ENCODE assay signal across 1 cellular context in genomic region chr6:130933712-130934200, GRCh38.
TF ChIP-seq lines count a peak whose summit lies in the region.

No MANE protein-coding gene starts in this region.

TF ChIP-seq in HepG2, 621 proteins besides CTCF, POLR2A, EP300 and RAD21 (continued from another document and continues in another):
- TF ChIP-seq HMGXB3 (CRISPR knock-in tag; IDR thresholded peaks at IDR 0.05; ENCODE audit: borderline replicate concordance) (peak; percentile 77; the same call in 1 of the 2 replicates), MAFK (conservative IDR thresholded peaks at IDR 0.05 in 1 of 2, IDR thresholded peaks at IDR 0.05 in 1 of 2; ENCODE audit: low read length in 2 of 2) (peak; percentile 80 to 92), PRDM10 (CRISPR knock-in tag; IDR thresholded peaks at IDR 0.05; ENCODE audit: low read depth) (peak; percentile 53; the same call in 1 of the 2 replicates), ZNF143 (CRISPR knock-in tag; IDR thresholded peaks at IDR 0.05) (0 out of 2 replicates have a peak, but pooled peaks have one; percentile 16), DDIT3 (CRISPR knock-in tag; IDR thresholded peaks at IDR 0.05) (no peak), DBP (CRISPR knock-in tag; IDR thresholded peaks at IDR 0.05; ENCODE audit: not compliant biosample characterization) (no peak), ELF1 (CRISPR knock-in tag; IDR thresholded peaks at IDR 0.05) (peak; percentile 49; the same call in 1 of the 2 replicates), NR2F6 (IDR thresholded peaks at IDR 0.05) (peak; percentile 75), NR2F6 (CRISPR knock-in tag; IDR thresholded peaks at IDR 0.05) (peak; percentile 90), CREB1 (IDR thresholded peaks at IDR 0.05) (no peak), CREB1 (CRISPR knock-in tag; IDR thresholded peaks at IDR 0.05) (peak; percentile 84; the same call in 1 of the 2 replicates), ATF2 (CRISPR knock-in tag; IDR thresholded peaks at IDR 0.05) (peak; percentile 91), TGIF2 (CRISPR knock-in tag; IDR thresholded peaks at IDR 0.05) (peak; percentile 78), JUND (CRISPR knock-in tag; IDR thresholded peaks at IDR 0.05) (no peak), NCOA5 (CRISPR knock-in tag; IDR thresholded peaks at IDR 0.05) (no peak), YEATS4 (CRISPR knock-in tag; IDR thresholded peaks at IDR 0.05; ENCODE audit: borderline replicate concordance) (peak; percentile 48; the same call in 1 of the 2 replicates), KDM4B (CRISPR knock-in tag; IDR thresholded peaks at IDR 0.05) (peak; percentile 89; the same call in 1 of the 2 replicates), HNRNPK (IDR thresholded peaks at IDR 0.05; ENCODE audit: low read depth, low read length, poor library complexity, severe bottlenecking) (no peak), SPEN (CRISPR knock-in tag; IDR thresholded peaks at IDR 0.05; ENCODE audit: low read depth) (no peak), GATAD1 (CRISPR knock-in tag; IDR thresholded peaks at IDR 0.05) (peak; percentile 64), ZNF251 (CRISPR knock-in tag; IDR thresholded peaks at IDR 0.05) (no peak), PREB (CRISPR knock-in tag; IDR thresholded peaks at IDR 0.05) (no peak), MAZ (IDR thresholded peaks at IDR 0.05; ENCODE audit: borderline replicate concordance, low read depth, low read length) (no peak), MAZ (CRISPR knock-in tag; IDR thresholded peaks at IDR 0.05; ENCODE audit: low read depth) (no peak; the same call in 1 of the 2 replicates), ZC3H13 (CRISPR knock-in tag; IDR thresholded peaks at IDR 0.05) (peak; percentile 67; the same call in 1 of the 2 replicates), NFKBIZ (CRISPR knock-in tag; IDR thresholded peaks at IDR 0.05) (peak; percentile 97), RFXAP (CRISPR knock-in tag; IDR thresholded peaks at IDR 0.05; ENCODE audit: borderline replicate concordance) (peak; percentile 84), BORCS8-MEF2B (CRISPR knock-in tag; IDR thresholded peaks at IDR 0.05) (peak; percentile 53; the same call in 1 of the 2 replicates), IKZF4 (CRISPR knock-in tag; IDR thresholded peaks at IDR 0.05; ENCODE audit: borderline replicate concordance, low read depth, not compliant biosample characterization) (no peak), POLR2G (IDR thresholded peaks at IDR 0.05; ENCODE audit: low read depth, low read length) (no peak; the same call in 1 of the 2 replicates), JUN (CRISPR knock-in tag; IDR thresholded peaks at IDR 0.05) (peak; percentile 67; the same call in 1 of the 2 replicates), E2F1 (CRISPR knock-in tag; IDR thresholded peaks at IDR 0.05) (0 out of 2 replicates have a peak, but pooled peaks have one; percentile 36), CEBPG (CRISPR knock-in tag; IDR thresholded peaks at IDR 0.05) (peak; percentile 87), ATF1 (CRISPR knock-in tag; IDR thresholded peaks at IDR 0.05) (peak; percentile 69; the same call in 1 of the 2 replicates), FOXK2 (IDR thresholded peaks at IDR 0.05) (peak; percentile 88), ZNF432 (CRISPR knock-in tag; IDR thresholded peaks at IDR 0.05; ENCODE audit: borderline replicate concordance) (no peak), NRL (CRISPR knock-in tag; IDR thresholded peaks at IDR 0.05; ENCODE audit: borderline replicate concordance) (no peak), SSRP1 (CRISPR knock-in tag; IDR thresholded peaks at IDR 0.05) (peak; percentile 58; the same call in 1 of the 2 replicates), ZNF607 (CRISPR knock-in tag; IDR thresholded peaks at IDR 0.05; ENCODE audit: borderline replicate concordance) (peak; percentile 64; the same call in 1 of the 2 replicates), SIX1 (CRISPR knock-in tag; IDR thresholded peaks at IDR 0.05; ENCODE audit: borderline replicate concordance) (peak; percentile 89), NR2F1 (CRISPR knock-in tag; IDR thresholded peaks at IDR 0.05) (0 out of 4 replicates have a peak, but pooled peaks of 1 of the 2 experiments have one; percentile 30), ZNF354B (CRISPR knock-in tag; IDR thresholded peaks at IDR 0.05) (no peak; the same call in 1 of the 2 replicates), MTERF4 (CRISPR knock-in tag; IDR thresholded peaks at IDR 0.05) (0 out of 2 replicates have a peak, but pooled peaks have one; percentile 22), RERE (CRISPR knock-in tag; IDR thresholded peaks at IDR 0.05; ENCODE audit: low read depth) (peak; percentile 85), GFI1 (CRISPR knock-in tag; IDR thresholded peaks at IDR 0.05; ENCODE audit: borderline replicate concordance) (peak; percentile 100)
